ENCODE assay signal across 2 cellular contexts in the genomic region with DNA sequence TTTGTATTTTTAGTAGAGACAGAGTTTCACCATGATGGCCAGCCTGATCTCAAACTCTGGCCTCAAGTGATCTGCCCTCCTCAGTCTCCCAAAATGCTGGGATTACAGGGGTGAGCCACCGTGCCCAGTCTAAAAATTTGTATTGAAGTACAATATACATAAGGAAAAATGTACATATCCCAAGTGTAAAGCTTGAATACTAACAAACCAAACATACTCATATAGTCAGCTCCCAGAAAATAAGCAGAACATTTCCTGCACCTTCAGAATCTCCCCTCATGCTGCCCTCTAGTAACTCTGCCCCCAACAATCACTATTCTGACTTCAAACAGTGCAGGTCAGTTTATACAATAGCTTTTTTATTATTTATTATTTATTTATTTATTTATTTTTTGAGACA.
A peak's percentile ranks its signal among the peaks of the same experiment; 100 is the strongest.
TF ChIP-seq lines count a peak whose summit lies in the region.

No MANE protein-coding gene starts in this region.

TF ChIP-seq in K562, 482 proteins besides CTCF, POLR2A, EP300 and RAD21:
- TF ChIP-seq, protein P1, sequence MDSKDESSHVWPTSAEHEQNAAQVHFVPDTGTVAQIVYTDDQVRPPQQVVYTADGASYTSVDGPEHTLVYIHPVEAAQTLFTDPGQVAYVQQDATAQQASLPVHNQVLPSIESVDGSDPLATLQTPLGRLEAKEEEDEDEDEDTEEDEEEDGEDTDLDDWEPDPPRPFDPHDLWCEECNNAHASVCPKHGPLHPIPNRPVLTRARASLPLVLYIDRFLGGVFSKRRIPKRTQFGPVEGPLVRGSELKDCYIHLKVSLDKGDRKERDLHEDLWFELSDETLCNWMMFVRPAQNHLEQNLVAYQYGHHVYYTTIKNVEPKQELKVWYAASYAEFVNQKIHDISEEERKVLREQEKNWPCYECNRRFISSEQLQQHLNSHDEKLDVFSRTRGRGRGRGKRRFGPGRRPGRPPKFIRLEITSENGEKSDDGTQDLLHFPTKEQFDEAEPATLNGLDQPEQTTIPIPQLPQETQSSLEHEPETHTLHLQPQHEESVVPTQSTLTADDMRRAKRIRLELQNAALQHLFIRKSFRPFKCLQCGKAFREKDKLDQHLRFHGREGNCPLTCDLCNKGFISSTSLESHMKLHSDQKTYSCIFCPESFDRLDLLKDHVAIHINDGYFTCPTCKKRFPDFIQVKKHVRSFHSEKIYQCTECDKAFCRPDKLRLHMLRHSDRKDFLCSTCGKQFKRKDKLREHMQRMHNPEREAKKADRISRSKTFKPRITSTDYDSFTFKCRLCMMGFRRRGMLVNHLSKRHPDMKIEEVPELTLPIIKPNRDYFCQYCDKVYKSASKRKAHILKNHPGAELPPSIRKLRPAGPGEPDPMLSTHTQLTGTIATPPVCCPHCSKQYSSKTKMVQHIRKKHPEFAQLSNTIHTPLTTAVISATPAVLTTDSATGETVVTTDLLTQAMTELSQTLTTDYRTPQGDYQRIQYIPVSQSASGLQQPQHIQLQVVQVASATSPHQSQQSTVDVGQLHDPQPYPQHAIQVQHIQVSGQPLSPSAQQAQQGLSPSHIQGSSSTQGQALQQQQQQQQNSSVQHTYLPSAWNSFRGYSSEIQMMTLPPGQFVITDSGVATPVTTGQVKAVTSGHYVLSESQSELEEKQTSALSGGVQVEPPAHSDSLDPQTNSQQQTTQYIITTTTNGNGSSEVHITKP (IDR thresholded peaks at IDR 0.05; ENCODE audit: partially characterized antibody) = peak; percentile 54
- TF ChIP-seq C11orf30 (IDR thresholded peaks at IDR 0.05; ENCODE audit: low read depth) = no peak

TF ChIP-seq in SK-N-SH treated with all-trans-retinoic acid at 6 μM for 48 hours, 23 proteins besides CTCF, POLR2A, EP300 and RAD21:
- TF ChIP-seq ZFP3 (CRISPR knock-in tag; IDR thresholded peaks at IDR 0.05) = no peak
- TF ChIP-seq ZC3H10 (CRISPR knock-in tag; IDR thresholded peaks at IDR 0.05) = no peak
- TF ChIP-seq ZNF70 (CRISPR knock-in tag; IDR thresholded peaks at IDR 0.05) = no peak
- no peak for TF ChIP-seq ZNF565 (CRISPR knock-in tag; conservative IDR thresholded peaks at IDR 0.05; ENCODE audit: low read depth)
- TF ChIP-seq TOX (CRISPR knock-in tag; IDR thresholded peaks at IDR 0.05; ENCODE audit: borderline replicate concordance) = no peak
- TF ChIP-seq, protein P2, sequence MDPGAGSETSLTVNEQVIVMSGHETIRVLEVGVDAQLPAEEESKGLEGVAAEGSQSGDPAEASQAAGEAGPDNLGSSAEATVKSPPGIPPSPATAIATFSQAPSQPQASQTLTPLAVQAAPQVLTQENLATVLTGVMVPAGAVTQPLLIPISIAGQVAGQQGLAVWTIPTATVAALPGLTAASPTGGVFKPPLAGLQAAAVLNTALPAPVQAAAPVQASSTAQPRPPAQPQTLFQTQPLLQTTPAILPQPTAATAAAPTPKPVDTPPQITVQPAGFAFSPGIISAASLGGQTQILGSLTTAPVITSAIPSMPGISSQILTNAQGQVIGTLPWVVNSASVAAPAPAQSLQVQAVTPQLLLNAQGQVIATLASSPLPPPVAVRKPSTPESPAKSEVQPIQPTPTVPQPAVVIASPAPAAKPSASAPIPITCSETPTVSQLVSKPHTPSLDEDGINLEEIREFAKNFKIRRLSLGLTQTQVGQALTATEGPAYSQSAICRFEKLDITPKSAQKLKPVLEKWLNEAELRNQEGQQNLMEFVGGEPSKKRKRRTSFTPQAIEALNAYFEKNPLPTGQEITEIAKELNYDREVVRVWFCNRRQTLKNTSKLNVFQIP (CRISPR knock-in tag; IDR thresholded peaks at IDR 0.05; ENCODE audit: borderline replicate concordance, low read depth) = no peak
- TF ChIP-seq PPARA (CRISPR knock-in tag; IDR thresholded peaks at IDR 0.05; ENCODE audit: borderline replicate concordance) = no peak
- no peak for TF ChIP-seq ZNF8 (CRISPR knock-in tag; IDR thresholded peaks at IDR 0.05)
